Comparison of ENCODE assay signal across 8 cellular contexts in the genomic region with DNA sequence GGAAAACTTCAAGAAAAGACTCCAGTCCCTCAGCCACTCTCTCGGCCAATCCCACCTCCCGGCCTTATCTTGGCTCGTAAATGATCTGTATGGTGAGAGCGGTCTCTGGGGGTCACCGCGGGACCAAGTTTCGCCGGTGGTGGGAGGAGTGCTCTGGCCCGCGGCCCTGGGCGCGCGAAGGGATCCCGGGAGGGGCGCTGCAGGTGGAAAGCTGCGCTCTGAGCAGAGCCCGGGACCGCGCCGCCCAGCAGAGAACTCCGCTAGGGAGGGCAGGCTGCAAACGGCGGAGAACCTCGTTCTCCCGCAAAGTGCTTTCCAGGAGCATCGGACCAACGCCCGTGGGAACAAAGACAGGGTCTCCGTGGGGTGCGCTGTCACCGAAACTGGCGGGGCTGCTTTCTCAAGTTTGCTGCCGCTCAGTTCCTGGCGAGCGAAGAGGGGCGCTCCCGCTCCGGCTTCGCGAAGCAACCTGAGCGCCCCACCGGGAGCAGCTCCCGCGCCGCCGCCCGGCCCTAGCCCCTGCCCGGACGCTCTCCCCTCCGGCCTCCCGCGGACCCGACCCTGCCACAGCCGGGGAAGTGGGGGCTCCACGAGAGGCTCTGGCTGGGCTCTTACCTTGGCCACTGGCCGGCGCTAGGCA. TPM values are rescaled to one million over a fixed set of nuclear protein-coding genes. Genes with fewer than 3 reads are reported as not detected.
A peak's percentile ranks its signal among the peaks of the same experiment; 100 is the strongest.
DNase-seq lines count a peak whose midpoint lies in the region; ATAC-seq and TF ChIP-seq lines count a peak whose summit lies in the region.

No MANE protein-coding gene starts in this region.

- H3K27ac Mint-ChIP-seq in activated CD4-positive, alpha-beta T cell treated with anti-CD3 and anti-CD28 coated beads for 36 hours, result no peak overlapping the region
- H3K27ac Mint-ChIP-seq in progenitor cell of endocrine pancreas, result peak overlapping the region; percentile 93

- TF ChIP-seq CTCF in progenitor cell of endocrine pancreas (IDR thresholded peaks at IDR 0.05; ENCODE audit: unreplicated experiment), result peak; percentile 16

- H3K27me3 Mint-ChIP-seq in activated CD4-positive, alpha-beta T cell treated with anti-CD3 and anti-CD28 coated beads for 36 hours, result peaks cover 44% of the 10 kb centered on the region
- peaks cover 43% of the 10 kb centered on the region for H3K27me3 Mint-ChIP-seq in activated T-cell treated with anti-CD3 and anti-CD28 coated beads, Interleukin-2, amount 50 U/mL, for 4 hours (ENCODE audit: low read depth)
- peaks cover 26% of the 10 kb centered on the region for H3K27me3 Mint-ChIP-seq in progenitor cell of endocrine pancreas

- peaks cover 3% of the 10 kb centered on the region for H3K36me3 Mint-ChIP-seq in activated CD4-positive, alpha-beta T cell treated with anti-CD3 and anti-CD28 coated beads for 36 hours (ENCODE audit: low read depth)
- no peaks in the 10 kb centered on the region for H3K36me3 Mint-ChIP-seq in activated T-cell treated with anti-CD3 and anti-CD28 coated beads, Interleukin-2, amount 50 U/mL, for 4 hours (ENCODE audit: insufficient read depth)
- H3K36me3 Mint-ChIP-seq in progenitor cell of endocrine pancreas (ENCODE audit: insufficient read depth), result peaks cover 1% of the 10 kb centered on the region

- intact Hi-C loops in activated CD4-positive, alpha-beta T cell treated with anti-CD3 and anti-CD28 coated beads for 36 hours (cut with DNase I, micrococcal nuclease), result loop anchor here (1.0 to 10.0 kb wide), 9 partner anchors 117 to 1117 kb away; a partner anchor contains a TSS
- intact Hi-C loops in left cardiac atrium (cut with DNase I), result no loop called here

- peaks cover 29% of the 10 kb centered on the region for H3K4me1 Mint-ChIP-seq in activated CD4-positive, alpha-beta T cell treated with anti-CD3 and anti-CD28 coated beads for 36 hours
- H3K4me1 Mint-ChIP-seq in activated T-cell treated with anti-CD3 and anti-CD28 coated beads, Interleukin-2, amount 50 U/mL, for 4 hours (ENCODE audit: low read depth), result peaks cover 38% of the 10 kb centered on the region
- H3K4me1 Mint-ChIP-seq in progenitor cell of endocrine pancreas (ENCODE audit: low read depth), result peaks cover 27% of the 10 kb centered on the region

- POLR2A ChIA-PET in activated CD4-positive, alpha-beta T cell treated with anti-CD3 and anti-CD28 coated beads for 36 hours (lab: Charles Lee), result no interaction called here

- no peaks in the 10 kb centered on the region for H3K9me3 Mint-ChIP-seq in activated CD4-positive, alpha-beta T cell treated with anti-CD3 and anti-CD28 coated beads for 36 hours (ENCODE audit: low read depth)
- no peaks in the 10 kb centered on the region for H3K9me3 Mint-ChIP-seq in activated T-cell treated with anti-CD3 and anti-CD28 coated beads, Interleukin-2, amount 50 U/mL, for 4 hours
- no peaks in the 10 kb centered on the region for H3K9me3 Mint-ChIP-seq in progenitor cell of endocrine pancreas (ENCODE audit: low read depth)

- DNase-seq in activated CD4-positive, alpha-beta T cell treated with anti-CD3 and anti-CD28 coated beads for 36 hours, result peak; percentile 44
- DNase-seq in activated CD4-positive, alpha-beta T cell treated with anti-CD3 and anti-CD28 coated beads, Interleukin-2, amount 50 U/mL, for 1 hour, result no peak
- no peak for DNase-seq in activated T-cell treated with anti-CD3 and anti-CD28 coated beads, Interleukin-2, amount 50 U/mL, for 4 hours
- DNase-seq in left cardiac atrium (peak; percentile 24), progenitor cell of endocrine pancreas (ENCODE audit: low spot score, unreplicated experiment) (peak; percentile 71), DMS153 (lab: John Stamatoyannopoulos, UW) (no peak), NCI-H1436 treated with DMSO at 0.1 percent for 48 hours (lab: John Stamatoyannopoulos, UW) (no peak)

- H3K4me3 Mint-ChIP-seq in activated CD4-positive, alpha-beta T cell treated with anti-CD3 and anti-CD28 coated beads for 36 hours, result peak overlapping the region; percentile 86
- peak overlapping the region; percentile 85 for H3K4me3 Mint-ChIP-seq in activated T-cell treated with anti-CD3 and anti-CD28 coated beads, Interleukin-2, amount 50 U/mL, for 4 hours
- H3K4me3 Mint-ChIP-seq in progenitor cell of endocrine pancreas (ENCODE audit: low read depth), result peak overlapping the region; percentile 91

- ATAC-seq in activated CD4-positive, alpha-beta T cell treated with anti-CD3 and anti-CD28 coated beads for 36 hours, result no peak
- peak; percentile 24 to 29 for ATAC-seq in activated T-cell treated with anti-CD3 and anti-CD28 coated beads, Interleukin-2, amount 50 U/mL, for 4 hours
- ATAC-seq in left cardiac atrium, result peak; percentile 2 to 66
- no peak for ATAC-seq in GM19463 (IDR thresholded peaks at IDR 0.05; ENCODE audit: unreplicated experiment)

- CTCF ChIA-PET in activated CD4-positive, alpha-beta T cell treated with anti-CD3 and anti-CD28 coated beads for 36 hours (lab: Charles Lee), result no interaction called here

RNA-seq across cellular contexts. Expression of a gene that starts 0.5 kb away (rescaled TPM):
- total RNA-seq in activated CD4-positive, alpha-beta T cell treated with anti-CD3 and anti-CD28 coated beads for 36 hours, result 1 to 10 TPM; 1.9 to 3.0 TPM
- under 1 TPM in 1 of 3 donors, not detected in 2; 0.03 TPM for total RNA-seq in activated T-cell treated with anti-CD3 and anti-CD28 coated beads, Interleukin-2, amount 50 U/mL, for 4 hours
- 1 to 10 TPM; 1.8 to 2.9 TPM for total RNA-seq in left cardiac atrium
- total RNA-seq in progenitor cell of endocrine pancreas, result 42.2 and 44.4 TPM in 2 replicates

Comparison
In these comparisons a context has a peak if more than half of its experiments do, and no peak if none do; other contexts are left out.
1. DNase-seq: peak in activated CD4-positive, alpha-beta T cell treated with anti-CD3 and anti-CD28 coated beads for 36 hours (single experiment), left cardiac atrium (single experiment) and progenitor cell of endocrine pancreas (single experiment); none in activated CD4-positive, alpha-beta T cell treated with anti-CD3 and anti-CD28 coated beads, Interleukin-2, amount 50 U/mL, for 1 hour (single experiment), activated T-cell treated with anti-CD3 and anti-CD28 coated beads, Interleukin-2, amount 50 U/mL, for 4 hours (single experiment), DMS153 (single experiment) and NCI-H1436 treated with DMSO at 0.1 percent for 48 hours (single experiment).
2. ATAC-seq: peak in activated T-cell treated with anti-CD3 and anti-CD28 coated beads, Interleukin-2, amount 50 U/mL, for 4 hours (2 of 2) and left cardiac atrium (2 of 2); none in activated CD4-positive, alpha-beta T cell treated with anti-CD3 and anti-CD28 coated beads for 36 hours (single experiment) and GM19463 (single experiment).
3. RNA of a gene that starts 0.5 kb away (total RNA-seq): 42.2 to 44.4 TPM in progenitor cell of endocrine pancreas; 1.9 to 3.0 TPM in activated CD4-positive, alpha-beta T cell treated with anti-CD3 and anti-CD28 coated beads for 36 hours, 1.8 to 2.9 TPM in left cardiac atrium and 0.03 TPM in activated T-cell treated with anti-CD3 and anti-CD28 coated beads, Interleukin-2, amount 50 U/mL, for 4 hours; every median in the first group is over 10 times any median in the second.
4. intact Hi-C loops: an anchor here in activated CD4-positive, alpha-beta T cell treated with anti-CD3 and anti-CD28 coated beads for 36 hours (1.0 to 10.0 kb wide); none called in left cardiac atrium.
5. Peak in every context shown above with its lines, with median percentiles within 50 percentile points of each other: H3K4me3 Mint-ChIP-seq.